8 cellular contexts compared by ENCODE assay signal in genomic region chr7:13988765-13989137, GRCh38. TPM values are rescaled to one million over a fixed set of nuclear protein-coding genes. Genes with fewer than 3 reads are reported as not detected.
DNase-seq lines count a peak whose midpoint lies in the region; ATAC-seq and TF ChIP-seq lines count a peak whose summit lies in the region.

No MANE protein-coding gene starts in this region.

- H3K4me1 ChIP-seq in NT2/D1 (ENCODE audit: insufficient read depth, insufficient read length) (no peaks in the 10 kb centered on the region), parathyroid adenoma (no peaks in the 10 kb centered on the region)

- H2AFZ ChIP-seq in parathyroid adenoma: peak overlapping the region; percentile 93

- no peak overlapping the region for H3K4me3 Mint-ChIP-seq in mesothelial cell of epicardium

- H3K36me3 ChIP-seq in NT2/D1 (ENCODE audit: insufficient read depth, insufficient read length, low read length): no peaks in the 10 kb centered on the region
- H3K36me3 ChIP-seq in parathyroid adenoma (ENCODE audit: control insufficient read depth, insufficient read depth, low read length): no peaks in the 10 kb centered on the region

- no peak for ATAC-seq in stimulated activated naive CD8-positive, alpha-beta T cell treated with anti-CD3 and anti-CD28 coated beads, Interleukin-15, Interleukin-2, amounts not matched to agents 100 U/mL and 50 U/mL, for 24 hours
- no peak for ATAC-seq in GM18502 (IDR thresholded peaks at IDR 0.05; ENCODE audit: poor library complexity, unreplicated experiment)
- ATAC-seq in GM18870 (IDR thresholded peaks at IDR 0.05; ENCODE audit: unreplicated experiment): no peak

- no peak overlapping the region for H3K27ac Mint-ChIP-seq in mesothelial cell of epicardium

- H3K27me3 ChIP-seq in NT2/D1 (ENCODE audit: insufficient read depth, insufficient read length): no peaks in the 10 kb centered on the region
- H3K27me3 ChIP-seq in parathyroid adenoma (ENCODE audit: control insufficient read depth, insufficient read depth, low read length): no peaks in the 10 kb centered on the region

- peaks cover 23% of the 10 kb centered on the region for H3K4me1 Mint-ChIP-seq in mesothelial cell of epicardium

- H3K27me3 Mint-ChIP-seq in mesothelial cell of epicardium (ENCODE audit: low read depth): peaks cover 2% of the 10 kb centered on the region

- DNase-seq in ELR (ENCODE audit: low read depth) (peak; percentile 60), NT2/D1 (ENCODE audit: low read depth, low spot score) (peak; percentile 50), epithelial cell of proximal tubule (ENCODE audit: low read depth) (peak; percentile 13), mesothelial cell of epicardium (ENCODE audit: low spot score in 2 of 2, unreplicated experiment in 2 of 2) (no peak)
- no peak for DNase-seq in stimulated activated naive CD8-positive, alpha-beta T cell treated with anti-CD3 and anti-CD28 coated beads, Interleukin-15, Interleukin-2, amounts not matched to agents 100 U/mL and 50 U/mL, for 24 hours

- H3K9me3 ChIP-seq in NT2/D1 (ENCODE audit: insufficient read depth, low read length): no peaks in the 10 kb centered on the region
- no peaks in the 10 kb centered on the region for H3K9me3 ChIP-seq in parathyroid adenoma (ENCODE audit: control insufficient read depth, low read length)

- no peaks in the 10 kb centered on the region for H3K9me3 Mint-ChIP-seq in mesothelial cell of epicardium

- no peaks in the 10 kb centered on the region for H3K79me2 ChIP-seq in parathyroid adenoma

- TF ChIP-seq CTCF in epithelial cell of proximal tubule (conservative IDR thresholded peaks at IDR 0.05; ENCODE audit: low read depth, low read length) (no peak), parathyroid adenoma (IDR thresholded peaks at IDR 0.05) (no peak), mesothelial cell of epicardium (IDR thresholded peaks at IDR 0.05; ENCODE audit: unreplicated experiment) (no peak)

- H3K4me3 ChIP-seq in NT2/D1 (ENCODE audit: insufficient read length, low read depth) (peak overlapping the region; percentile 47), epithelial cell of proximal tubule (ENCODE audit: low read depth, low read length) (peak overlapping the region; percentile 84), parathyroid adenoma (ENCODE audit: low read depth, low read length) (peak overlapping the region; percentile 80)

- H3K9ac ChIP-seq in NT2/D1 (ENCODE audit: insufficient read length, low read depth) (peak overlapping the region; percentile 65), parathyroid adenoma (no peak overlapping the region)

- H3K27ac ChIP-seq in parathyroid adenoma: peak overlapping the region; percentile 94

- H3K36me3 Mint-ChIP-seq in mesothelial cell of epicardium: no peaks in the 10 kb centered on the region

- peak overlapping the region; percentile 82 for H3K4me2 ChIP-seq in parathyroid adenoma (ENCODE audit: low read length)

RNA-seq across cellular contexts. Expression of gene ETV1, which starts 0.7 kb away (rescaled TPM):
- total RNA-seq in epithelial cell of proximal tubule (5.1 and 5.8 TPM in 2 replicates), mesothelial cell of epicardium (23.0 to 26.6 TPM (median 25.2 TPM) in 3 replicates)

Comparison
In these comparisons a context has a peak if more than half of its experiments do, and no peak if none do; other contexts are left out.
1. DNase-seq: peak in ELR (single experiment), NT2/D1 (single experiment) and epithelial cell of proximal tubule (single experiment); none in mesothelial cell of epicardium (0 of 2) and stimulated activated naive CD8-positive, alpha-beta T cell treated with anti-CD3 and anti-CD28 coated beads, Interleukin-15, Interleukin-2, amounts not matched to agents 100 U/mL and 50 U/mL, for 24 hours (single experiment).
2. Peak in every context shown above with its lines, with median percentiles within 50 percentile points of each other: H3K4me3 ChIP-seq.